Comparison of ENCODE assay signal across 15 cellular contexts in the genomic region with DNA sequence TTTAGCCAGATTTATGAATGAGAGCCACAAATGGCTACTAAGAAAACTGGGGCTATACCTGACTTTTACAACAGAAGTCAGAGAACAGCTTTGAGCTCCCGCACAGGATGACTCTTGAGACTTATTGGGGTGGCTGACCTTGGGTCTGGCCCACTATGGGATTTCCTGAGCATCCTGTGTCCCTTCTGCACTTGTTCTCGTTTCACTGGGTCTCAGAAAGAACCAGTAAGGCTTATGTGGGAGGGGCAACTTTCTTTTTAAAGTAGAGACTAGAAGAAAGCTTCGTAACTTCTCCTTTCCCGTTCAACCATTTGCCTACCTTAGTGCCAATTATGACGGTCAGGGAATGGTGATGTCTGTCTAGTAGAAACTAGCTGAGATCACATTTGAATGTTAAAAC. TPM values are rescaled to one million over a fixed set of nuclear protein-coding genes. Genes with fewer than 3 reads are reported as not detected.
A peak's percentile ranks its signal among the peaks of the same experiment; 100 is the strongest.
DNase-seq lines count a peak whose midpoint lies in the region; ATAC-seq and TF ChIP-seq lines count a peak whose summit lies in the region.
"Had no signal": no experiment of that assay in that cellular context is flagged by ENCODE, and none has a peak within 500 bp of the region (broad histone marks: within the 10 kb centered on the region; RNA-seq: fewer than 3 reads in every experiment).

No MANE protein-coding gene starts in this region.

- TF ChIP-seq CTCF in SK-N-SH (IDR thresholded peaks at IDR 0.05) (no peak), vagina (IDR thresholded peaks at IDR 0.05) (no peak), BE2C (IDR thresholded peaks at IDR 0.05; ENCODE audit: low read depth, low read length) (no peak)

- no peak overlapping the region for H3K4me2 ChIP-seq in SK-N-SH

- POLR2A ChIA-PET in SK-N-SH (lab: Yijun Ruan, JAX) = no interaction called here

- no peak overlapping the region for H2AFZ ChIP-seq in SK-N-SH (ENCODE audit: low read depth)

- H3K27ac ChIP-seq in SK-N-SH (ENCODE audit: low read depth in 2 of 2, low read length in 1 of 2) (peak overlapping the region; percentile 97 to 100), SJCRH30 (peak overlapping the region; percentile 90), vagina (peak overlapping the region; percentile 68)

- H3K9ac ChIP-seq in SK-N-SH = no peak overlapping the region

- no peak for TF ChIP-seq POLR2A in vagina (IDR thresholded peaks at IDR 0.05)

- CTCF ChIA-PET in SK-N-SH (lab: Yijun Ruan, JAX) = interaction anchor here (1.4 to 2.9 kb wide), 4 partner anchors 13 to 359 kb away, joined by 3 to 9 read pairs (median 5); no protein-coding TSS in a partner anchor

- intact Hi-C loops in vagina (cut with DNase I) = no loop called here

- H3K4me3 ChIP-seq in SK-N-SH (ENCODE audit: low read depth in 2 of 2, low read length in 1 of 2) = no peak overlapping the region
- H3K4me3 ChIP-seq in SJCRH30 = no peak overlapping the region
- no peak overlapping the region for H3K4me3 ChIP-seq in vagina
- no peak overlapping the region for H3K4me3 ChIP-seq in BE2C (ENCODE audit: low read depth, low read length)
- H3K4me3 ChIP-seq: heart left ventricle had no signal

- no peak for TF ChIP-seq RAD21 in SK-N-SH (IDR thresholded peaks at IDR 0.05; ENCODE audit: low read length)

- no peaks in the 10 kb centered on the region for H3K9me3 ChIP-seq in SK-N-SH
- 0 out of 2 replicates have a peak, but pooled peaks cover 3% of the 10 kb centered on the region for H3K9me3 ChIP-seq in SJCRH30 (replicated peaks)
- no peaks in the 10 kb centered on the region for H3K9me3 ChIP-seq in vagina
- H3K9me3 ChIP-seq in BE2C = no peaks in the 10 kb centered on the region

- no peak for TF ChIP-seq EP300 in SK-N-SH (IDR thresholded peaks at IDR 0.05; ENCODE audit: borderline replicate concordance in 1 of 2, low read depth in 1 of 2, low read length in 1 of 2)

- H3F3A ChIP-seq in SK-N-SH (replicated peaks; ENCODE audit: insufficient read depth) = peaks cover 35% of the 10 kb centered on the region

- ATAC-seq in SK-N-SH treated with all-trans-retinoic acid at 6 μM for 48 hours (no peak), HG03571 (IDR thresholded peaks at IDR 0.05; ENCODE audit: unreplicated experiment) (no peak)
- ATAC-seq: heart left ventricle had no signal

- peaks cover 38 to 43% of the 10 kb centered on the region in 2 experiments; a peak in 3 of 4 replicates for H3K4me1 ChIP-seq in SK-N-SH (ENCODE audit: control insufficient read depth in 1 of 2, insufficient read depth in 2 of 2, low read depth in 1 of 2, low read length in 1 of 2)
- peaks cover 44% of the 10 kb centered on the region for H3K4me1 ChIP-seq in SJCRH30
- peaks cover 41% of the 10 kb centered on the region for H3K4me1 ChIP-seq in vagina
- H3K4me1 ChIP-seq in BE2C = peaks cover 21% of the 10 kb centered on the region

- H3K36me3 ChIP-seq in SK-N-SH (replicated peaks in 1 of 2; ENCODE audit: control insufficient read depth in 1 of 2, insufficient read depth in 2 of 2, low read length in 1 of 2) = no peaks in the 10 kb centered on the region
- no peaks in the 10 kb centered on the region for H3K36me3 ChIP-seq in SJCRH30
- no peaks in the 10 kb centered on the region for H3K36me3 ChIP-seq in vagina
- no peaks in the 10 kb centered on the region for H3K36me3 ChIP-seq in BE2C
- H3K36me3 ChIP-seq: heart left ventricle had no signal

- no peak for DNase-seq in SK-N-SH
- DNase-seq in SJCRH30 = no peak
- peak; percentile 50 for DNase-seq in left kidney (ENCODE audit: low read depth, low spot score)
- no peak for DNase-seq in vagina (ENCODE audit: extremely low spot score in 2 of 2)
- no peak for DNase-seq in activated CD4-positive, CD25-positive, alpha-beta regulatory T cell (lab: John Stamatoyannopoulos, UW)
- no peak for DNase-seq in BE2C
- DNase-seq: activated T-cell treated with anti-CD3 and anti-CD28 coated beads, Interleukin-2, amount 50 U/mL, for 1 hour; anterior cingulate cortex; DMS79 treated with DMSO at 0.1 percent for 48 hours; heart left ventricle; NCI-H2171; substantia nigra had no signal

- 80% methylated on average over 5 of the region's 5 CpGs for WGBS in SK-N-SH (ENCODE audit: low lambda C conversion rate)

- no peaks in the 10 kb centered on the region for H3K27me3 ChIP-seq in SK-N-SH (ENCODE audit: insufficient read depth)
- no peaks in the 10 kb centered on the region for H3K27me3 ChIP-seq in SJCRH30
- no peaks in the 10 kb centered on the region for H3K27me3 ChIP-seq in vagina
- H3K27me3 ChIP-seq in BE2C = no peaks in the 10 kb centered on the region
- H3K27me3 ChIP-seq: heart left ventricle had no signal

- H3K9me2 ChIP-seq in SK-N-SH = no peaks in the 10 kb centered on the region

- H3K79me2 ChIP-seq in SK-N-SH (ENCODE audit: insufficient read depth) = no peaks in the 10 kb centered on the region

- no peaks in the 10 kb centered on the region for H4K20me1 ChIP-seq in SK-N-SH (ENCODE audit: insufficient read depth)

TF ChIP-seq in SK-N-SH, 30 proteins besides CTCF, POLR2A, EP300 and RAD21 (continues in another document):
- TF ChIP-seq SIN3A (IDR thresholded peaks at IDR 0.05; ENCODE audit: borderline replicate concordance, low read depth, low read length) (no peak), FOXM1 (IDR thresholded peaks at IDR 0.05; ENCODE audit: low read depth) (no peak), RCOR1 (IDR thresholded peaks at IDR 0.05; ENCODE audit: low read length) (no peak), NRF1 (IDR thresholded peaks at IDR 0.05; ENCODE audit: low read depth, low read length) (no peak), MEF2A (IDR thresholded peaks at IDR 0.05; ENCODE audit: borderline replicate concordance, low read depth) (no peak), TEAD4 (IDR thresholded peaks at IDR 0.05; ENCODE audit: borderline replicate concordance, insufficient read depth) (no peak)
- TF ChIP-seq, protein P1, sequence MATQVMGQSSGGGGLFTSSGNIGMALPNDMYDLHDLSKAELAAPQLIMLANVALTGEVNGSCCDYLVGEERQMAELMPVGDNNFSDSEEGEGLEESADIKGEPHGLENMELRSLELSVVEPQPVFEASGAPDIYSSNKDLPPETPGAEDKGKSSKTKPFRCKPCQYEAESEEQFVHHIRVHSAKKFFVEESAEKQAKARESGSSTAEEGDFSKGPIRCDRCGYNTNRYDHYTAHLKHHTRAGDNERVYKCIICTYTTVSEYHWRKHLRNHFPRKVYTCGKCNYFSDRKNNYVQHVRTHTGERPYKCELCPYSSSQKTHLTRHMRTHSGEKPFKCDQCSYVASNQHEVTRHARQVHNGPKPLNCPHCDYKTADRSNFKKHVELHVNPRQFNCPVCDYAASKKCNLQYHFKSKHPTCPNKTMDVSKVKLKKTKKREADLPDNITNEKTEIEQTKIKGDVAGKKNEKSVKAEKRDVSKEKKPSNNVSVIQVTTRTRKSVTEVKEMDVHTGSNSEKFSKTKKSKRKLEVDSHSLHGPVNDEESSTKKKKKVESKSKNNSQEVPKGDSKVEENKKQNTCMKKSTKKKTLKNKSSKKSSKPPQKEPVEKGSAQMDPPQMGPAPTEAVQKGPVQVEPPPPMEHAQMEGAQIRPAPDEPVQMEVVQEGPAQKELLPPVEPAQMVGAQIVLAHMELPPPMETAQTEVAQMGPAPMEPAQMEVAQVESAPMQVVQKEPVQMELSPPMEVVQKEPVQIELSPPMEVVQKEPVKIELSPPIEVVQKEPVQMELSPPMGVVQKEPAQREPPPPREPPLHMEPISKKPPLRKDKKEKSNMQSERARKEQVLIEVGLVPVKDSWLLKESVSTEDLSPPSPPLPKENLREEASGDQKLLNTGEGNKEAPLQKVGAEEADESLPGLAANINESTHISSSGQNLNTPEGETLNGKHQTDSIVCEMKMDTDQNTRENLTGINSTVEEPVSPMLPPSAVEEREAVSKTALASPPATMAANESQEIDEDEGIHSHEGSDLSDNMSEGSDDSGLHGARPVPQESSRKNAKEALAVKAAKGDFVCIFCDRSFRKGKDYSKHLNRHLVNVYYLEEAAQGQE (IDR thresholded peaks at IDR 0.05; ENCODE audit: low read depth, low read length) = no peak

TF ChIP-seq in SK-N-SH treated with all-trans-retinoic acid at 6 μM for 48 hours, 23 proteins besides CTCF, POLR2A, EP300 and RAD21 (continues in another document):
- no peak for TF ChIP-seq GLIS3 (CRISPR knock-in tag; IDR thresholded peaks at IDR 0.05)
- no peak for TF ChIP-seq ESRRG (CRISPR knock-in tag; IDR thresholded peaks at IDR 0.05)
- TF ChIP-seq BACH2 (CRISPR knock-in tag; IDR thresholded peaks at IDR 0.05; ENCODE audit: borderline replicate concordance) = no peak
- TF ChIP-seq, protein P2, sequence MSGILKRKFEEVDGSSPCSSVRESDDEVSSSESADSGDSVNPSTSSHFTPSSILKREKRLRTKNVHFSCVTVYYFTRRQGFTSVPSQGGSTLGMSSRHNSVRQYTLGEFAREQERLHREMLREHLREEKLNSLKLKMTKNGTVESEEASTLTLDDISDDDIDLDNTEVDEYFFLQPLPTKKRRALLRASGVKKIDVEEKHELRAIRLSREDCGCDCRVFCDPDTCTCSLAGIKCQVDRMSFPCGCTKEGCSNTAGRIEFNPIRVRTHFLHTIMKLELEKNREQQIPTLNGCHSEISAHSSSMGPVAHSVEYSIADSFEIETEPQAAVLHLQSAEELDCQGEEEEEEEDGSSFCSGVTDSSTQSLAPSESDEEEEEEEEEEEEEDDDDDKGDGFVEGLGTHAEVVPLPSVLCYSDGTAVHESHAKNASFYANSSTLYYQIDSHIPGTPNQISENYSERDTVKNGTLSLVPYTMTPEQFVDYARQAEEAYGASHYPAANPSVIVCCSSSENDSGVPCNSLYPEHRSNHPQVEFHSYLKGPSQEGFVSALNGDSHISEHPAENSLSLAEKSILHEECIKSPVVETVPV (CRISPR knock-in tag; IDR thresholded peaks at IDR 0.05) = no peak
- no peak for TF ChIP-seq RARB (CRISPR knock-in tag; IDR thresholded peaks at IDR 0.05)
- no peak for TF ChIP-seq ZNF70 (CRISPR knock-in tag; IDR thresholded peaks at IDR 0.05)
- no peak for TF ChIP-seq ISL1 (CRISPR knock-in tag; IDR thresholded peaks at IDR 0.05)

RNA-seq across cellular contexts. Expression of a gene that starts 59.5 kb away (rescaled TPM):
- not detected in 2 replicates for polyA plus RNA-seq in SK-N-SH (2012; rRNA removed)
- not detected in 2 replicates for polyA plus RNA-seq in SK-N-SH (2012; cell fraction: cytosol; rRNA removed)
- polyA plus RNA-seq in SK-N-SH (2012; cell fraction: nucleus; rRNA removed) = not detected in 2 replicates
- total RNA-seq in SJCRH30 (2014; rRNA removed; shearing (Covaris generic)) = 17.7 and 21.0 TPM in 2 replicates
- not detected for total RNA-seq in vagina
- not detected for polyA plus RNA-seq in BE2C (2012; ENCODE audit: insufficient read depth, insufficient read length, low read depth)
- total RNA-seq: mesothelial cell of epicardium had no signal

Comparison
In these comparisons a context has a peak if more than half of its experiments do, and no peak if none do; other contexts are left out.
1. RNA of a gene that starts 59.5 kb away (total RNA-seq): 17.7 to 21.0 TPM in SJCRH30; not detected in vagina (single experiment); every median in the first group is over 10 times any median in the second.
2. Peak in every context shown above with its lines, with median percentiles within 50 percentile points of each other: H3K27ac ChIP-seq.